In genomic region chr2:71702071-71702970, GRCh38 we compare ENCODE assay signal across 13 cellular contexts.
"Had no signal": no experiment of that assay in that cellular context is flagged by ENCODE, and none has a peak within 500 bp of the region (broad histone marks: within the 10 kb centered on the region; RNA-seq: fewer than 3 reads in every experiment).

No MANE protein-coding gene starts in this region.

- H3K4me3 ChIP-seq: coronary artery, mucosa of descending colon, pancreas had no signal

- H3K9me3 ChIP-seq: mucosa of descending colon, pancreas had no signal

- H3K4me1 ChIP-seq: foreskin keratinocyte, pancreas had no signal

- H3K4me1 Mint-ChIP-seq: activated CD8-positive, alpha-beta memory T cell treated with anti-CD3 and anti-CD28 coated beads, Interleukin-2, amount 10 ng/mL, durations not matched to agents 7 days and 5 days; naive thymus-derived CD8-positive, alpha-beta T cell had no signal

- H3K27me3 Mint-ChIP-seq: activated CD8-positive, alpha-beta memory T cell treated with anti-CD3 and anti-CD28 coated beads, Interleukin-2, amount 10 ng/mL, durations not matched to agents 7 days and 5 days; stimulated activated naive B cell treated with anti-CD40 and anti-IgM and Interleukin-4, amounts not matched to agents 10 μg/mL and 1 μg/mL and 100 μg/mL, for 72 hours had no signal

- H3K27me3 ChIP-seq: pancreas had no signal

- H3K27ac Mint-ChIP-seq: activated CD8-positive, alpha-beta memory T cell treated with anti-CD3 and anti-CD28 coated beads, Interleukin-2, amount 10 ng/mL, durations not matched to agents 7 days and 5 days; stimulated activated naive B cell treated with anti-CD40 and anti-IgM and Interleukin-4, amounts not matched to agents 10 μg/mL and 1 μg/mL and 100 μg/mL, for 72 hours had no signal

- H3K36me3 Mint-ChIP-seq: activated CD8-positive, alpha-beta memory T cell treated with anti-CD3 and anti-CD28 coated beads, Interleukin-2, amount 10 ng/mL, durations not matched to agents 7 days and 5 days; naive thymus-derived CD8-positive, alpha-beta T cell; stimulated activated naive B cell treated with anti-CD40 and anti-IgM and Interleukin-4, amounts not matched to agents 10 μg/mL and 1 μg/mL and 100 μg/mL, for 72 hours had no signal

- DNase-seq: activated CD4-positive, alpha-beta T cell treated with anti-CD3 and anti-CD28 coated beads, Interleukin-2, amount 50 U/mL, for 48 hours; activated CD4-positive, CD25-positive, alpha-beta regulatory T cell treated with anti-CD3 and anti-CD28 coated beads, Interleukin-2, amount 50 U/mL, for 72 hours; activated CD8-positive, alpha-beta memory T cell treated with anti-CD3 and anti-CD28 coated beads, Interleukin-2, amount 10 ng/mL, durations not matched to agents 7 days and 5 days; activated gamma-delta T cell treated with Interleukin-2 at 50 U/mL for 16 hours; activated T-cell treated with anti-CD3 and anti-CD28 coated beads, Interleukin-2, amount 50 U/mL, for 4 hours; effector CD4-positive, alpha-beta T cell; foreskin keratinocyte; mucosa of descending colon; naive thymus-derived CD8-positive, alpha-beta T cell; stimulated activated CD4-positive, alpha-beta T cell treated with anti-CD3 and anti-CD28 coated beads, Interleukin-2, amount 100 ng/mL, for 24 hours; stimulated activated naive B cell treated with anti-CD40 and anti-IgM and Interleukin-4, amounts not matched to agents 10 μg/mL and 1 μg/mL and 100 μg/mL, for 72 hours had no signal

- H3K27ac ChIP-seq: foreskin keratinocyte, pancreas had no signal

- H3K4me3 Mint-ChIP-seq: activated CD8-positive, alpha-beta memory T cell treated with anti-CD3 and anti-CD28 coated beads, Interleukin-2, amount 10 ng/mL, durations not matched to agents 7 days and 5 days; activated T-cell treated with anti-CD3 and anti-CD28 coated beads, Interleukin-2, amount 50 U/mL, for 4 hours; naive thymus-derived CD8-positive, alpha-beta T cell; stimulated activated naive B cell treated with anti-CD40 and anti-IgM and Interleukin-4, amounts not matched to agents 10 μg/mL and 1 μg/mL and 100 μg/mL, for 72 hours had no signal

- H3K36me3 ChIP-seq: pancreas had no signal

- ATAC-seq: activated CD8-positive, alpha-beta memory T cell treated with anti-CD3 and anti-CD28 coated beads, Interleukin-2, amount 10 ng/mL, durations not matched to agents 7 days and 5 days; activated T-cell treated with anti-CD3 and anti-CD28 coated beads, Interleukin-2, amount 50 U/mL, for 4 hours; foreskin keratinocyte; mucosa of descending colon; naive thymus-derived CD8-positive, alpha-beta T cell; pancreas; stimulated activated naive B cell treated with anti-CD40 and anti-IgM and Interleukin-4, amounts not matched to agents 10 μg/mL and 1 μg/mL and 100 μg/mL, for 72 hours had no signal

- H3K9me3 Mint-ChIP-seq: activated T-cell treated with anti-CD3 and anti-CD28 coated beads, Interleukin-2, amount 50 U/mL, for 4 hours; naive thymus-derived CD8-positive, alpha-beta T cell; stimulated activated naive B cell treated with anti-CD40 and anti-IgM and Interleukin-4, amounts not matched to agents 10 μg/mL and 1 μg/mL and 100 μg/mL, for 72 hours had no signal
